ENCODE assay signal across 9 cellular contexts in the genomic region with DNA sequence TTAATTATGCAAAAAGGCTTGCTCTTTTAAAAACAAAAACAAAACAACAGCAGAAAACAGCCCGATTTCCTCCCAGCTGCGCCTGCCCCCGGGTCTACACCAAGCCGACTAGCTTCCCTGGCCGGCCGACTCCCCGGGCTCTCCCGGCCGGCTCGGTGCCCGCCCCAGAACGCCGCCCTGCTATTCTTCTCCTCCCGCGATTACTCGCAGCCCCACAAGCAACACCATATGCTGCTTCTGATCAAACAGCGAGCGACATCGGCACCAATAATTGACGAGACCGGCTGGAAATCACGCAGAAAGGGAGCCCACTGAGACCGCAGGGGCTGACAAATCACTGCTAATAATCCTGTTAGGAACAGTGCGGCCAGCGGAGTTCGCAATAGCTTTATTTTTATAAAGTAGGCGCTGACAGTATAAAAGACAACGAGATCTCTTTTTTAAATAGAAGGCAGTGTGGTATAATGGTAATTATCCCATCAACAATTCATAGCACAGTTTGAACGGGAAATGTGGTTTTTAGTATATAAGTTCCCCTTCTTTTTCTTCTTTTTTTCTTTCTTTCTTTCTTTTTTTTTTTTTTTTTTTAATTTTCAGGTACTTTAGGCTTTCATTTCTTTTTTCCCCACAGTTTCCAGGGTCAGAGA. TPM values are rescaled to one million over a fixed set of nuclear protein-coding genes. Genes with fewer than 3 reads are reported as not detected.
DNase-seq lines count a peak whose midpoint lies in the region; ATAC-seq and TF ChIP-seq lines count a peak whose summit lies in the region.
"Had no signal": no experiment of that assay in that cellular context is flagged by ENCODE, and none has a peak within 500 bp of the region (broad histone marks: within the 10 kb centered on the region; RNA-seq: fewer than 3 reads in every experiment).

No MANE protein-coding gene starts in this region.

- DNase-seq in DMS114 treated with DMSO at 0.1 percent for 48 hours (lab: John Stamatoyannopoulos, UW; ENCODE audit: unreplicated experiment), result peak; percentile 27
- DNase-seq in MG63, result peak; percentile 79
- peak; percentile 60 for DNase-seq in WTC11 (ENCODE audit: low spot score)
- peak; percentile 67 for DNase-seq in nephron progenitor cell
- DNase-seq in GM10266 (ENCODE audit: extremely low spot score), result no peak
- DNase-seq in activated T-cell treated with anti-CD3 and anti-CD28 coated beads, Interleukin-2, amount 50 U/mL, for 1 hour, result no peak
- no peak for DNase-seq in activated CD4-positive, alpha-beta T cell treated with anti-CD3 and anti-CD28 coated beads, Interleukin-2, amount 50 U/mL, for 1 hour
- DNase-seq: T-helper 17 cell had no signal

- H3K27ac Mint-ChIP-seq in WTC11 (no peak overlapping the region), nephron progenitor cell (peak overlapping the region; percentile 88)

- H3K9me3 ChIP-seq in MG63, result 0 out of 2 replicates have a peak, but pooled peaks cover 7% of the 10 kb centered on the region

- H3K36me3 ChIP-seq in MG63, result peaks cover 23% of the 10 kb centered on the region

- TF ChIP-seq CTCF in WTC11 (IDR thresholded peaks at IDR 0.05) (no peak), nephron progenitor cell (IDR thresholded peaks at IDR 0.05) (no peak), GM10266 (IDR thresholded peaks at IDR 0.05; ENCODE audit: control insufficient read depth, insufficient read depth, low read depth, missing control alignments) (no peak)

- peak; percentile 7 for ATAC-seq in WTC11
- ATAC-seq in GM21367 (IDR thresholded peaks at IDR 0.05; ENCODE audit: unreplicated experiment), result no peak
- ATAC-seq: T-helper 17 cell had no signal

- H3K4me3 Mint-ChIP-seq in WTC11 (peak overlapping the region; percentile 54), nephron progenitor cell (peak overlapping the region; percentile 84)
- H3K4me3 Mint-ChIP-seq: T-helper 17 cell had no signal

- no peaks in the 10 kb centered on the region for H3K27me3 ChIP-seq in MG63

- peak overlapping the region; percentile 73 for H3K4me3 ChIP-seq in MG63

- H3K27me3 Mint-ChIP-seq in WTC11 (ENCODE audit: low read depth) (no peaks in the 10 kb centered on the region; the same call in 1 of the 2 replicates), nephron progenitor cell (ENCODE audit: low read depth, poor library complexity) (peaks cover 61% of the 10 kb centered on the region)

- POLR2A ChIA-PET in WTC11 (lab: Charles Lee), result no interaction called here

- H3K9me3 Mint-ChIP-seq in WTC11 (no peaks in the 10 kb centered on the region), nephron progenitor cell (no peaks in the 10 kb centered on the region)

- CTCF ChIA-PET in WTC11 (lab: Charles Lee), result interaction anchor here (0.6 to 1.9 kb wide), 39 partner anchors 8 to 856 kb away, joined by 3 to 26 read pairs (median 4); no protein-coding TSS in a partner anchor

- H3K36me3 Mint-ChIP-seq in WTC11 (no peaks in the 10 kb centered on the region), nephron progenitor cell (ENCODE audit: low read depth) (no peaks in the 10 kb centered on the region)

- H3K4me1 Mint-ChIP-seq in WTC11 (peaks cover 68% of the 10 kb centered on the region), nephron progenitor cell (peaks cover 86% of the 10 kb centered on the region)

TF ChIP-seq in WTC11, 78 proteins besides CTCF, POLR2A, EP300 and RAD21:
- no peak for TF ChIP-seq ZNF416 (CRISPR knock-in tag; IDR thresholded peaks at IDR 0.05)
- no peak for TF ChIP-seq GRHL2 (CRISPR knock-in tag; IDR thresholded peaks at IDR 0.05; ENCODE audit: insufficient replicate concordance, severe bottlenecking)
- TF ChIP-seq ARID4B (CRISPR knock-in tag; IDR thresholded peaks at IDR 0.05; ENCODE audit: borderline replicate concordance), result no peak
- TF ChIP-seq, protein P1, sequence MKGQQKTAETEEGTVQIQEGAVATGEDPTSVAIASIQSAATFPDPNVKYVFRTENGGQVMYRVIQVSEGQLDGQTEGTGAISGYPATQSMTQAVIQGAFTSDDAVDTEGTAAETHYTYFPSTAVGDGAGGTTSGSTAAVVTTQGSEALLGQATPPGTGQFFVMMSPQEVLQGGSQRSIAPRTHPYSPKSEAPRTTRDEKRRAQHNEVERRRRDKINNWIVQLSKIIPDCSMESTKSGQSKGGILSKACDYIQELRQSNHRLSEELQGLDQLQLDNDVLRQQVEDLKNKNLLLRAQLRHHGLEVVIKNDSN (CRISPR knock-in tag; IDR thresholded peaks at IDR 0.05), result no peak
- no peak for TF ChIP-seq FOXJ3 (CRISPR knock-in tag; IDR thresholded peaks at IDR 0.05; ENCODE audit: borderline replicate concordance)
- no peak for TF ChIP-seq NR2C2 (CRISPR knock-in tag; IDR thresholded peaks at IDR 0.05)
- no peak for TF ChIP-seq RELA (CRISPR knock-in tag; IDR thresholded peaks at IDR 0.05; ENCODE audit: borderline replicate concordance)
- TF ChIP-seq IRF2 (CRISPR knock-in tag; IDR thresholded peaks at IDR 0.05; ENCODE audit: borderline replicate concordance, low read depth), result no peak

RNA-seq across cellular contexts. Expression of gene SIM1, which starts 3.3 kb away (rescaled TPM):
- total RNA-seq in MG63 (2014; rRNA removed; shearing (Covaris generic); ENCODE audit: low replicate concordance), result 1.7 and 2.4 TPM in 2 replicates
- total RNA-seq in WTC11 (2021), result 0.09 to 0.11 TPM (median 0.11 TPM) in 3 replicates
- total RNA-seq: T-helper 17 cell had no signal

Comparison
In these comparisons a context has a peak if more than half of its experiments do, and no peak if none do; other contexts are left out.
1. DNase-seq: peak in DMS114 treated with DMSO at 0.1 percent for 48 hours (single experiment), MG63 (single experiment), WTC11 (single experiment) and nephron progenitor cell (single experiment); none in GM10266 (single experiment), activated T-cell treated with anti-CD3 and anti-CD28 coated beads, Interleukin-2, amount 50 U/mL, for 1 hour (single experiment) and activated CD4-positive, alpha-beta T cell treated with anti-CD3 and anti-CD28 coated beads, Interleukin-2, amount 50 U/mL, for 1 hour (single experiment).